ENCODE assay signal across 22 cellular contexts in the genomic region with DNA sequence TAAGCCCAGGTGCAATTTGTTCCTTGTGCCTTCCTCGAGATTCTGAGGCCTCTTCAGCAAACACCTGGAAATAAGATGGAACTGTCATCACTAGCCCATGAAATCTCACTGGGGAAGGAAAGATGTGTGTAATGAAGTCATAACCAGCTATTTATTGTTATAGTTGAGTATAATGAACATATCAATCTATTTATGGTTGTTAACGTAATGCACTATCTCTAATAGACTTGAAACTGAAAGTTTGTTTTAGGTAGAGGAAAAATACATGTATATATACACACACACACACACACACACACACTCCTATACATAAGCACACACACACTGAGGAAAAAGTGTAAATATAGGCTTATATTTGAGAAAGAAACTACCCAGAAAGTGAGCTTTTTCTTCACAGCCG.
"Had no signal": no experiment of that assay in that cellular context is flagged by ENCODE, and none has a peak within 500 bp of the region (broad histone marks: within the 10 kb centered on the region; RNA-seq: fewer than 3 reads in every experiment).

No MANE protein-coding gene starts in this region.

- H3K27ac ChIP-seq: colonic mucosa, esophagus squamous epithelium, lower lobe of right lung, neural progenitor cell, pancreas, right lobe of liver, testis, tibial nerve, upper lobe of right lung, vagina had no signal

- H3K4me3 ChIP-seq: colonic mucosa, esophagus squamous epithelium, lower lobe of right lung, neural progenitor cell, pancreas, right lobe of liver, testis, tibial nerve, upper lobe of right lung, vagina had no signal

- H3K27me3 ChIP-seq: colonic mucosa, esophagus squamous epithelium, neural progenitor cell, pancreas, right lobe of liver, testis, tibial nerve, upper lobe of right lung, vagina had no signal

- ATAC-seq: lower lobe of right lung; natural killer cell treated with Interleukin-12 subunit alpha and Interleukin-12 subunit beta and Interleukin-15 and Interleukin-18, amount 100 ng/mL, for 72 hours; pancreas; right lobe of liver; stimulated activated naive B cell treated with anti-CD40 and anti-IgM and Interleukin-4, amounts not matched to agents 10 μg/mL and 1 μg/mL and 100 μg/mL, for 72 hours; stimulated activated naive CD8-positive, alpha-beta T cell treated with anti-CD3 and anti-CD28 coated beads, Interleukin-15, amount 100 ng/mL, for 72 hours; upper lobe of right lung had no signal

- H3K9me3 ChIP-seq: colonic mucosa, esophagus squamous epithelium, lower lobe of right lung, pancreas, right lobe of liver, testis, tibial nerve, upper lobe of right lung, vagina had no signal

- H3K4me2 ChIP-seq: neural progenitor cell had no signal

- H2AFZ ChIP-seq: neural progenitor cell had no signal

- DNase-seq: colonic mucosa; dermis blood vessel endothelial cell; esophagus squamous epithelium; foreskin fibroblast; kidney glomerular epithelial cell; lower lobe of right lung; mesenchymal stem cell; midbrain; occipital lobe; pancreas; right lobe of liver; stimulated activated CD4-positive, alpha-beta T cell treated with anti-CD3 and anti-CD28 coated beads, Interleukin-15, amount 100 ng/mL, for 24 hours; stimulated activated CD4-positive, alpha-beta T cell treated with anti-CD3 and anti-CD28 coated beads, Interleukin-1b, Interleukin-23, amount 100 ng/mL, for 48 hours; stimulated activated CD4-positive, alpha-beta T cell treated with anti-CD3 and anti-CD28 coated beads, Interleukin-4, amount 100 ng/mL, for 24 hours; stimulated activated naive B cell treated with anti-CD40 and anti-IgM and Interleukin-4, amounts not matched to agents 10 μg/mL and 1 μg/mL and 100 μg/mL, for 72 hours; stimulated activated naive CD8-positive, alpha-beta T cell treated with anti-CD3 and anti-CD28 coated beads, Interleukin-15, amount 100 ng/mL, for 72 hours; testis; upper lobe of right lung had no signal

- H3K9ac ChIP-seq: neural progenitor cell had no signal

- H3K4me1 ChIP-seq: colonic mucosa, esophagus squamous epithelium, lower lobe of right lung, neural progenitor cell, pancreas, right lobe of liver, testis, tibial nerve, upper lobe of right lung, vagina had no signal
